ENCODE assay signal across 25 cellular contexts in genomic region chr2:176614049-176614448, GRCh38.
DNase-seq lines count a peak whose midpoint lies in the region; ATAC-seq, FAIRE-seq and TF ChIP-seq lines count a peak whose summit lies in the region.
"Had no signal": no experiment of that assay in that cellular context is flagged by ENCODE, and none has a peak within 500 bp of the region (broad histone marks: within the 10 kb centered on the region; RNA-seq: fewer than 3 reads in every experiment).

No MANE protein-coding gene starts in this region.

- H3K27ac ChIP-seq in PC-3 (ENCODE audit: low read length) (peak overlapping the region; percentile 74), endothelial cell of umbilical vein (ENCODE audit: insufficient read depth, low read depth, low read length) (peak overlapping the region; percentile 1), uterus (peak overlapping the region; percentile 35)
- H3K27ac ChIP-seq: coronary artery, RWPE1, stomach, tibial nerve had no signal

- BruUV-seq in PC-3 (replicated peaks; lab: Mats Ljungman, UMichigan): TSS peak; percentile 37
- no TSS peak for BruUV-seq in endothelial cell of umbilical vein (replicated peaks; lab: Mats Ljungman, UMichigan)

- no peaks in the 10 kb centered on the region for H3K4me1 Mint-ChIP-seq in activated CD4-positive, alpha-beta T cell treated with anti-CD3 and anti-CD28 coated beads, Interleukin-2, amount 10 ng/mL, durations not matched to agents 24 days and 14 days
- H3K4me1 Mint-ChIP-seq: natural killer cell had no signal

- H3K4me3 Mint-ChIP-seq in activated CD4-positive, alpha-beta T cell treated with anti-CD3 and anti-CD28 coated beads, Interleukin-2, amount 10 ng/mL, durations not matched to agents 24 days and 14 days: no peak overlapping the region
- H3K4me3 Mint-ChIP-seq: activated CD8-positive, alpha-beta T cell treated with anti-CD3 and anti-CD28 coated beads for 36 hours; natural killer cell had no signal

- H3K79me2 ChIP-seq in PC-3 (ENCODE audit: low read length) (no peaks in the 10 kb centered on the region), endothelial cell of umbilical vein (ENCODE audit: control insufficient read depth, insufficient read depth, low read length) (no peaks in the 10 kb centered on the region)

- H3K27ac Mint-ChIP-seq in activated CD4-positive, alpha-beta T cell treated with anti-CD3 and anti-CD28 coated beads, Interleukin-2, amount 10 ng/mL, durations not matched to agents 24 days and 14 days: no peak overlapping the region
- H3K27ac Mint-ChIP-seq: activated CD8-positive, alpha-beta T cell treated with anti-CD3 and anti-CD28 coated beads for 36 hours; natural killer cell had no signal

- no peaks in the 10 kb centered on the region for H3K9me3 Mint-ChIP-seq in activated CD4-positive, alpha-beta T cell treated with anti-CD3 and anti-CD28 coated beads, Interleukin-2, amount 10 ng/mL, durations not matched to agents 24 days and 14 days
- H3K9me3 Mint-ChIP-seq: activated CD8-positive, alpha-beta T cell treated with anti-CD3 and anti-CD28 coated beads for 36 hours; natural killer cell had no signal

- H3K9ac ChIP-seq in PC-3 (ENCODE audit: low read length) (no peak overlapping the region), endothelial cell of umbilical vein (replicated peaks; ENCODE audit: extremely low read depth, insufficient read depth, low read length) (no peak overlapping the region)

- peaks cover 59% of the 10 kb centered on the region for H3K4me1 ChIP-seq in PC-3 (ENCODE audit: insufficient read depth, low read length)
- H3K4me1 ChIP-seq in endothelial cell of umbilical vein (ENCODE audit: control insufficient read depth, extremely low read depth, insufficient read depth, low read length): peaks cover 34% of the 10 kb centered on the region
- H3K4me1 ChIP-seq in uterus: no peaks in the 10 kb centered on the region
- H3K4me1 ChIP-seq: stomach, tibial nerve had no signal

- TF ChIP-seq CTCF in PC-3 (conservative IDR thresholded peaks at IDR 0.05; ENCODE audit: low read depth, low read length): no peak
- TF ChIP-seq CTCF in endothelial cell of umbilical vein (IDR thresholded peaks at IDR 0.05; ENCODE audit: extremely low read depth in 1 of 2, insufficient read depth in 1 of 2, low read depth in 1 of 2, low read length in 2 of 2): no peak
- no peak for TF ChIP-seq CTCF in uterus (IDR thresholded peaks at IDR 0.05)
- TF ChIP-seq CTCF in GM13977 (IDR thresholded peaks at IDR 0.05; ENCODE audit: extremely low read depth, insufficient read depth, missing control alignments): no peak

- no peak overlapping the region for H2AFZ ChIP-seq in PC-3 (ENCODE audit: low read length)
- peak overlapping the region; percentile 43 for H2AFZ ChIP-seq in endothelial cell of umbilical vein (ENCODE audit: low read depth, low read length)

- intact Hi-C loops in PC-3 (cut with micrococcal nuclease) (no loop called here), endothelial cell of umbilical vein (cut with micrococcal nuclease) (no loop called here), uterus (cut with DNase I; ENCODE audit: low total_unique reads) (no loop called here)
- intact Hi-C loops in activated CD4-positive, alpha-beta T cell treated with anti-CD3 and anti-CD28 coated beads, Interleukin-2, amount 10 ng/mL, durations not matched to agents 24 days and 14 days (cut with micrococcal nuclease): no loop called here

- ATAC-seq in PC-3 (no peak), GM21723 (IDR thresholded peaks at IDR 0.05; ENCODE audit: unreplicated experiment) (no peak)
- ATAC-seq: activated CD4-positive, CD25-positive, alpha-beta regulatory T cell treated with anti-CD3 and anti-CD28 coated beads, Interleukin-2, amount 50 U/mL, for 24 hours; activated CD8-positive, alpha-beta T cell treated with anti-CD3 and anti-CD28 coated beads for 36 hours; natural killer cell; sciatic nerve had no signal

- no peaks in the 10 kb centered on the region for H3K9me3 ChIP-seq in PC-3 (ENCODE audit: low read length)
- H3K9me3 ChIP-seq in endothelial cell of umbilical vein (replicated peaks; ENCODE audit: control insufficient read depth, insufficient read depth, low read length): no peaks in the 10 kb centered on the region
- no peaks in the 10 kb centered on the region for H3K9me3 ChIP-seq in uterus
- H3K9me3 ChIP-seq: stomach, tibial nerve had no signal

- dilution Hi-C loops in endothelial cell of umbilical vein (cut with MboI; ENCODE audit: extremely low pct_ligation_motif_present, low sequenced_read_pairs): no loop called here

- POLR2A ChIA-PET in PC-3 (lab: Charles Lee; ENCODE audit: unreplicated experiment): interaction anchor here (0.6 to 0.9 kb wide), 2 partner anchors 17 to 21 kb away, joined by 7 to 11 read pairs; no protein-coding TSS in a partner anchor
- POLR2A ChIA-PET in endothelial cell of umbilical vein (lab: Charles Lee): no interaction called here

- H3K27me3 ChIP-seq in PC-3 (ENCODE audit: low read length) (no peaks in the 10 kb centered on the region), endothelial cell of umbilical vein (ENCODE audit: control insufficient read depth in 2 of 2, insufficient read depth in 2 of 2, low read length in 2 of 2) (no peaks in the 10 kb centered on the region), uterus (no peaks in the 10 kb centered on the region)
- H3K27me3 ChIP-seq: tibial nerve had no signal

- H3K4me2 ChIP-seq in PC-3 (ENCODE audit: low read length) (peak overlapping the region; percentile 74), endothelial cell of umbilical vein (ENCODE audit: insufficient read depth, low read length) (peak overlapping the region; percentile 94)

- in situ Hi-C loops in GM13977 (cut with MboI; ENCODE audit: low pct_unique_long_range_greater_than_20kb, low sequenced_read_pairs, unreplicated experiment): no loop called here

- TF ChIP-seq POLR2A in endothelial cell of umbilical vein (IDR thresholded peaks at IDR 0.05; ENCODE audit: low read depth, low read length): no peak
- no peak for TF ChIP-seq POLR2A in uterus (IDR thresholded peaks at IDR 0.05)

- H3K36me3 Mint-ChIP-seq in activated CD4-positive, alpha-beta T cell treated with anti-CD3 and anti-CD28 coated beads, Interleukin-2, amount 10 ng/mL, durations not matched to agents 24 days and 14 days (ENCODE audit: low read depth): no peaks in the 10 kb centered on the region
- H3K36me3 Mint-ChIP-seq: natural killer cell had no signal

- H3K9me2 ChIP-seq in PC-3 (replicated peaks; ENCODE audit: low read length): no peaks in the 10 kb centered on the region

- peak; percentile 26 for DNase-seq in NCI-H82 (lab: John Stamatoyannopoulos, UW)
- no peak for DNase-seq in NCI-H82 treated with DMSO at 0.1 percent for 48 hours (lab: John Stamatoyannopoulos, UW; ENCODE audit: unreplicated experiment)
- no peak for DNase-seq in PC-3
- peak; percentile 75 for DNase-seq in endothelial cell of umbilical vein (ENCODE audit: low read depth, low spot score)
- no peak for DNase-seq in uterus
- no peak for DNase-seq in activated CD4-positive, alpha-beta T cell treated with anti-CD3 and anti-CD28 coated beads, Interleukin-2, amount 10 ng/mL, durations not matched to agents 24 days and 14 days
- DNase-seq in GM13977 (ENCODE audit: low spot score): no peak
- DNase-seq: activated CD8-positive, alpha-beta T cell treated with anti-CD3 and anti-CD28 coated beads for 36 hours; activated gamma-delta T cell; activated T-cell treated with anti-CD3 and anti-CD28 coated beads for 4 hours; C1 segment of cervical spinal cord; natural killer cell; NCI-H1105; NCI-H2081; NCI-H510A treated with DMSO at 0.1 percent for 48 hours; stomach; SW 1271 had no signal

- H3F3A ChIP-seq in PC-3 (ENCODE audit: low read length, unreplicated experiment): peaks cover 10% of the 10 kb centered on the region

- H3K9me1 ChIP-seq in endothelial cell of umbilical vein (replicated peaks; ENCODE audit: control insufficient read depth, extremely low read depth, insufficient read depth, low read length): no peaks in the 10 kb centered on the region

- H4K20me1 ChIP-seq in PC-3 (ENCODE audit: low read length) (no peaks in the 10 kb centered on the region), endothelial cell of umbilical vein (replicated peaks; ENCODE audit: control insufficient read depth, extremely low read depth, insufficient read depth, low read length) (no peaks in the 10 kb centered on the region)

- CTCF ChIA-PET in PC-3 (lab: Charles Lee) (interaction anchor here (1.4 kb wide), 1 partner anchor 60 kb away, joined by 4 read pairs; no protein-coding TSS in a partner anchor), endothelial cell of umbilical vein (lab: Charles Lee) (interaction anchor here (0.7 to 3.2 kb wide), 10 partner anchors 10 to 473 kb away, joined by 3 to 15 read pairs (median 4); no protein-coding TSS in a partner anchor)

- H3K4me3 ChIP-seq in PC-3 (ENCODE audit: low read length) (no peak overlapping the region), endothelial cell of umbilical vein (replicated peaks in 1 of 3; ENCODE audit: insufficient read depth in 1 of 3, low read depth in 1 of 3, low read length in 3 of 3) (no peak overlapping the region), uterus (no peak overlapping the region)
- H3K4me3 ChIP-seq: coronary artery, stomach, tibial nerve had no signal

- peaks cover 22% of the 10 kb centered on the region for H3K27me3 Mint-ChIP-seq in activated CD4-positive, alpha-beta T cell treated with anti-CD3 and anti-CD28 coated beads, Interleukin-2, amount 10 ng/mL, durations not matched to agents 24 days and 14 days

- FAIRE-seq in endothelial cell of umbilical vein (lab: Jason Lieb, UNC): peak; percentile 15
- FAIRE-seq: D721Med, G401.6 had no signal

- H3K36me3 ChIP-seq in PC-3 (ENCODE audit: low read depth, low read length): no peaks in the 10 kb centered on the region
- no peaks in the 10 kb centered on the region for H3K36me3 ChIP-seq in endothelial cell of umbilical vein (ENCODE audit: control insufficient read depth in 2 of 2, extremely low read depth in 1 of 2, insufficient read depth in 2 of 2, low read length in 2 of 2)
- H3K36me3 ChIP-seq in uterus: no peaks in the 10 kb centered on the region
- H3K36me3 ChIP-seq: stomach, tibial nerve had no signal

TF ChIP-seq in endothelial cell of umbilical vein, 7 proteins besides CTCF, POLR2A, EP300 and RAD21:
- TF ChIP-seq GATA2 (IDR thresholded peaks at IDR 0.05; ENCODE audit: insufficient read depth, insufficient read length, low read depth, low read length): peak; percentile 55
- TF ChIP-seq EZH2 (IDR thresholded peaks at IDR 0.05; ENCODE audit: borderline replicate concordance, low read depth, low read length, severe bottlenecking): no peak

Comparison
In these comparisons a context has a peak if more than half of its experiments do, and no peak if none do; other contexts are left out.
1. DNase-seq: peak in NCI-H82 (single experiment) and endothelial cell of umbilical vein (single experiment); none in NCI-H82 treated with DMSO at 0.1 percent for 48 hours (single experiment), PC-3 (single experiment), uterus (0 of 2), activated CD4-positive, alpha-beta T cell treated with anti-CD3 and anti-CD28 coated beads, Interleukin-2, amount 10 ng/mL, durations not matched to agents 24 days and 14 days (single experiment) and GM13977 (single experiment).
2. H3K27ac ChIP-seq: peak in every context shown above with its lines; median percentile 74 in PC-3; 35 in uterus; 1 in endothelial cell of umbilical vein.